In genomic region chr12:4579305-4580097, GRCh38 we compare ENCODE assay signal across 8 cellular contexts. TPM values are rescaled to one million over a fixed set of nuclear protein-coding genes. Genes with fewer than 3 reads are reported as not detected.
A peak's percentile ranks its signal among the peaks of the same experiment; 100 is the strongest.
DNase-seq lines count a peak whose midpoint lies in the region; ATAC-seq, FAIRE-seq and TF ChIP-seq lines count a peak whose summit lies in the region.

No MANE protein-coding gene starts in this region.

- intact Hi-C loops in testis (cut with DNase I; ENCODE audit: low total_unique reads), result no loop called here

- TF ChIP-seq CTCF in GM12872 (IDR thresholded peaks at IDR 0.05; ENCODE audit: insufficient read depth, low read depth, low read length), result peak; percentile 39; the same call in 1 of the 3 replicates
- no peak for TF ChIP-seq CTCF in NB4 (IDR thresholded peaks at IDR 0.05; ENCODE audit: low read depth, low read length)
- no peak for TF ChIP-seq CTCF in bronchial epithelial cell (IDR thresholded peaks at IDR 0.05; ENCODE audit: insufficient read depth, low read length, severe bottlenecking)
- peak; percentile 49 for TF ChIP-seq CTCF in neural cell (IDR thresholded peaks at IDR 0.05; ENCODE audit: poor library complexity, severe bottlenecking)
- TF ChIP-seq CTCF in testis (IDR thresholded peaks at IDR 0.05), result no peak

- no peak overlapping the region for H3K27ac ChIP-seq in neural cell (ENCODE audit: low read length)
- no peak overlapping the region for H3K27ac ChIP-seq in testis

- no peaks in the 10 kb centered on the region for H3K36me3 ChIP-seq in bronchial epithelial cell (ENCODE audit: control insufficient read depth, insufficient read depth, low read length)
- H3K36me3 ChIP-seq in neural cell (ENCODE audit: insufficient read depth, low read length), result no peaks in the 10 kb centered on the region
- no peaks in the 10 kb centered on the region for H3K36me3 ChIP-seq in testis (ENCODE audit: low read depth, missing control alignments)

- H3K4me2 ChIP-seq in neural cell (ENCODE audit: low read length), result no peak overlapping the region

- H3K4me1 ChIP-seq in testis, result no peaks in the 10 kb centered on the region

- DNase-seq in NB4 (ENCODE audit: low read depth) (peak; percentile 47), bronchial epithelial cell (ENCODE audit: low read depth) (peak; percentile 13), testis (no peak)
- DNase-seq in activated CD4-positive, alpha-beta T cell treated with anti-CD3 and anti-CD28 coated beads for 1 hour, result no peak

- TF ChIP-seq RAD21 in neural cell (conservative IDR thresholded peaks at IDR 0.05), result peak; percentile 52

- no peak overlapping the region for H3K4me3 ChIP-seq in NB4 (ENCODE audit: low read depth, low read length)
- H3K4me3 ChIP-seq in bronchial epithelial cell (ENCODE audit: low read depth, low read length), result no peak overlapping the region
- H3K4me3 ChIP-seq in neural cell (ENCODE audit: low read length), result no peak overlapping the region
- H3K4me3 ChIP-seq in testis, result no peak overlapping the region

- H3K9me3 ChIP-seq in neural cell (ENCODE audit: low read length), result no peaks in the 10 kb centered on the region
- H3K9me3 ChIP-seq in testis, result no peaks in the 10 kb centered on the region

- FAIRE-seq in bronchial epithelial cell (lab: Jason Lieb, UNC), result no peak

- H3K79me2 ChIP-seq in neural cell (replicated peaks; ENCODE audit: insufficient read depth, low read length), result no peaks in the 10 kb centered on the region

- H2AFZ ChIP-seq in neural cell (ENCODE audit: low read depth, low read length), result no peak overlapping the region

- no peak overlapping the region for H3K9ac ChIP-seq in neural cell (ENCODE audit: low read length)

- H3K9me2 ChIP-seq in neural cell (ENCODE audit: insufficient read depth, low read length), result no peaks in the 10 kb centered on the region

- TF ChIP-seq POLR2A in NB4 (IDR thresholded peaks at IDR 0.05; ENCODE audit: extremely low read depth, insufficient read length) (no peak), testis (IDR thresholded peaks at IDR 0.05) (no peak)

- no peak for ATAC-seq in HG02981 (IDR thresholded peaks at IDR 0.05; ENCODE audit: unreplicated experiment)
- no peak for ATAC-seq in HG03378 (IDR thresholded peaks at IDR 0.05; ENCODE audit: unreplicated experiment)

- WGBS in testis, 2 donors, result 54 to 58% methylated on average over 8 of the region's 8 CpGs

- no peaks in the 10 kb centered on the region for H3F3A ChIP-seq in neural cell (ENCODE audit: insufficient read depth, low read length, poor library complexity, severe bottlenecking)

- no peak for TF ChIP-seq EP300 in neural cell (conservative IDR thresholded peaks at IDR 0.05; ENCODE audit: poor library complexity, severe bottlenecking)

- H3K27me3 ChIP-seq in bronchial epithelial cell (ENCODE audit: control insufficient read depth, insufficient read depth, low read length) (no peaks in the 10 kb centered on the region), neural cell (ENCODE audit: insufficient read depth, low read depth, low read length) (no peaks in the 10 kb centered on the region), testis (no peaks in the 10 kb centered on the region)

- no peaks in the 10 kb centered on the region for H4K20me1 ChIP-seq in neural cell (ENCODE audit: insufficient read depth)

TF ChIP-seq in neural cell, 6 proteins besides CTCF, POLR2A, EP300 and RAD21:
- peak; percentile 44 for TF ChIP-seq SMC3 (conservative IDR thresholded peaks at IDR 0.05; ENCODE audit: poor library complexity)
- TF ChIP-seq MXI1 (conservative IDR thresholded peaks at IDR 0.05; ENCODE audit: poor library complexity, severe bottlenecking), result no peak
- TF ChIP-seq POLR2AphosphoS5 (IDR thresholded peaks at IDR 0.05), result no peak
TF ChIP-seq in neural cell: peak in this region for 1.

RNA-seq across cellular contexts. Expression of gene DYRK4, which starts 17.5 kb away (rescaled TPM):
- 20.0 and 57.7 TPM in 2 replicates for total RNA-seq in bronchial epithelial cell
- polyA plus RNA-seq in neural cell, result 13.2 and 22.0 TPM in 2 replicates
- 2.8 and 5.4 TPM in 2 replicates for polyA minus RNA-seq in neural cell
- 100 to 1,000 TPM in 1 of 2 donors, 10 to 100 TPM in 1; 91.2 to 138 TPM for total RNA-seq in testis
- polyA plus RNA-seq in testis (ENCODE audit: insufficient read depth, low read depth, low replicate concordance), result 189 TPM

RNA-seq across cellular contexts. Expression of gene RAD51AP1, which starts 40.8 kb away (rescaled TPM):
- 0.79 and 0.90 TPM in 2 replicates for total RNA-seq in bronchial epithelial cell
- 6.6 and 10.2 TPM in 2 replicates for polyA plus RNA-seq in neural cell
- 4.9 and 5.7 TPM in 2 replicates for polyA minus RNA-seq in neural cell
- total RNA-seq in testis, result 10 to 100 TPM; 17.0 to 19.4 TPM
- polyA plus RNA-seq in testis (ENCODE audit: insufficient read depth, low read depth, low replicate concordance), result 21.9 TPM

Comparison
In these comparisons a context has a peak if more than half of its experiments do, and no peak if none do; other contexts are left out.
1. CTCF ChIP-seq: peak in GM12872 (single experiment) and neural cell (single experiment); none in NB4 (single experiment), bronchial epithelial cell (single experiment) and testis (0 of 3).
2. DNase-seq: peak in NB4 (single experiment) and bronchial epithelial cell (single experiment); none in activated CD4-positive, alpha-beta T cell treated with anti-CD3 and anti-CD28 coated beads for 1 hour (single experiment) and testis (single experiment).